Comparison of ENCODE assay signal across 13 cellular contexts in genomic region chr1:85374160-85374559, GRCh38.
DNase-seq lines count a peak whose midpoint lies in the region; ATAC-seq, FAIRE-seq and TF ChIP-seq lines count a peak whose summit lies in the region.
"Had no signal": no experiment of that assay in that cellular context is flagged by ENCODE, and none has a peak within 500 bp of the region (broad histone marks: within the 10 kb centered on the region; RNA-seq: fewer than 3 reads in every experiment).

No MANE protein-coding gene starts in this region.

- peak overlapping the region; percentile 83 for H3K27ac ChIP-seq in RWPE2 (ENCODE audit: poor library complexity, severe bottlenecking)
- H3K27ac ChIP-seq in pancreas, result no peak overlapping the region
- no peak overlapping the region for H3K27ac ChIP-seq in ascending aorta

- peak; percentile 5 for FAIRE-seq in GM12892 (lab: Jason Lieb, UNC)
- no peak for FAIRE-seq in pancreas (lab: Jason Lieb, UNC)

- no peak for TF ChIP-seq POLR2A in GM12892 (IDR thresholded peaks at IDR 0.05; ENCODE audit: low read depth, low read length)

- TF ChIP-seq CTCF in RWPE2 (IDR thresholded peaks at IDR 0.05; ENCODE audit: poor library complexity, severe bottlenecking), result no peak
- TF ChIP-seq CTCF in fibroblast of pulmonary artery (IDR thresholded peaks at IDR 0.05; ENCODE audit: low read length, missing control alignments), result no peak
- no peak for TF ChIP-seq CTCF in pancreas (IDR thresholded peaks at IDR 0.05)
- no peak for TF ChIP-seq CTCF in ascending aorta (IDR thresholded peaks at IDR 0.05)

- H3K4me1 ChIP-seq in RWPE2 (ENCODE audit: insufficient read depth, poor library complexity, severe bottlenecking) (peaks cover 39% of the 10 kb centered on the region), pancreas (peaks cover 9 to 36% (median 20%) of the 10 kb centered on the region in 3 donors), ascending aorta (peaks cover 0 to 9% of the 10 kb centered on the region in 2 donors)

- POLR2A ChIA-PET in activated CD4-positive, alpha-beta T cell treated with anti-CD3 and anti-CD28 coated beads, Interleukin-2, amount 10 ng/mL, durations not matched to agents 7 days and 5 days (lab: Charles Lee), result no interaction called here

- H3K36me3 Mint-ChIP-seq in activated CD4-positive, alpha-beta T cell treated with anti-CD3 and anti-CD28 coated beads, Interleukin-2, amount 10 ng/mL, durations not matched to agents 7 days and 5 days (ENCODE audit: low read depth), result no peaks in the 10 kb centered on the region
- H3K36me3 Mint-ChIP-seq: stimulated activated naive B cell treated with anti-CD40 and anti-IgM and Interleukin-4, amounts not matched to agents 10 μg/mL and 1 μg/mL and 100 μg/mL, for 72 hours had no signal

- H3K27me3 ChIP-seq in RWPE2 (ENCODE audit: insufficient read depth, poor library complexity, severe bottlenecking) (no peaks in the 10 kb centered on the region), pancreas (no peaks in the 10 kb centered on the region), ascending aorta (no peaks in the 10 kb centered on the region)

- H3K9me3 ChIP-seq in RWPE2 (ENCODE audit: severe bottlenecking) (no peaks in the 10 kb centered on the region), pancreas (no peaks in the 10 kb centered on the region), ascending aorta (no peaks in the 10 kb centered on the region)

- H3K9me3 Mint-ChIP-seq in activated CD4-positive, alpha-beta T cell treated with anti-CD3 and anti-CD28 coated beads, Interleukin-2, amount 10 ng/mL, durations not matched to agents 7 days and 5 days, result no peaks in the 10 kb centered on the region
- H3K9me3 Mint-ChIP-seq: stimulated activated naive B cell treated with anti-CD40 and anti-IgM and Interleukin-4, amounts not matched to agents 10 μg/mL and 1 μg/mL and 100 μg/mL, for 72 hours had no signal

- peaks cover 22% of the 10 kb centered on the region for H3K27me3 Mint-ChIP-seq in activated CD4-positive, alpha-beta T cell treated with anti-CD3 and anti-CD28 coated beads, Interleukin-2, amount 10 ng/mL, durations not matched to agents 7 days and 5 days
- H3K27me3 Mint-ChIP-seq: stimulated activated naive B cell treated with anti-CD40 and anti-IgM and Interleukin-4, amounts not matched to agents 10 μg/mL and 1 μg/mL and 100 μg/mL, for 72 hours had no signal

- H3K4me3 Mint-ChIP-seq in activated CD4-positive, alpha-beta T cell treated with anti-CD3 and anti-CD28 coated beads, Interleukin-2, amount 10 ng/mL, durations not matched to agents 7 days and 5 days, result no peak overlapping the region
- H3K4me3 Mint-ChIP-seq: stimulated activated naive B cell treated with anti-CD40 and anti-IgM and Interleukin-4, amounts not matched to agents 10 μg/mL and 1 μg/mL and 100 μg/mL, for 72 hours; T-helper 17 cell had no signal

- no peak for DNase-seq in GM12892 (ENCODE audit: insufficient read length)
- no peak for DNase-seq in RWPE2 (ENCODE audit: low spot score)
- DNase-seq in fibroblast of pulmonary artery (ENCODE audit: low read depth), result peak; percentile 76
- peak in 1 of 6 donors; percentile 30 for DNase-seq in pancreas
- DNase-seq in NCI-H1694 (lab: John Stamatoyannopoulos, UW), result no peak
- no peak for DNase-seq in activated CD4-positive, alpha-beta T cell treated with anti-CD3 and anti-CD28 coated beads for 1 hour
- DNase-seq in activated CD4-positive, alpha-beta T cell treated with anti-CD3 and anti-CD28 coated beads, Interleukin-2, amount 10 ng/mL, durations not matched to agents 7 days and 5 days, result no peak
- no peak for DNase-seq in ascending aorta (ENCODE audit: low spot score in 2 of 2)
- DNase-seq: anterior cingulate cortex; Kasumi-1; NCI-H69; stimulated activated naive B cell treated with anti-CD40 and anti-IgM and Interleukin-4, amounts not matched to agents 10 μg/mL and 1 μg/mL and 100 μg/mL, for 72 hours; T-helper 17 cell had no signal

- H3K27ac Mint-ChIP-seq in activated CD4-positive, alpha-beta T cell treated with anti-CD3 and anti-CD28 coated beads, Interleukin-2, amount 10 ng/mL, durations not matched to agents 7 days and 5 days, result no peak overlapping the region
- H3K27ac Mint-ChIP-seq: stimulated activated naive B cell treated with anti-CD40 and anti-IgM and Interleukin-4, amounts not matched to agents 10 μg/mL and 1 μg/mL and 100 μg/mL, for 72 hours; T-helper 17 cell had no signal

- H3K36me3 ChIP-seq in RWPE2 (ENCODE audit: low read depth) (no peaks in the 10 kb centered on the region), pancreas (no peaks in the 10 kb centered on the region), ascending aorta (no peaks in the 10 kb centered on the region)

- H3K4me1 Mint-ChIP-seq in activated CD4-positive, alpha-beta T cell treated with anti-CD3 and anti-CD28 coated beads, Interleukin-2, amount 10 ng/mL, durations not matched to agents 7 days and 5 days, result no peaks in the 10 kb centered on the region
- H3K4me1 Mint-ChIP-seq: T-helper 17 cell had no signal

- peak; percentile 98 for ATAC-seq in RWPE2 (ENCODE audit: low read depth)
- ATAC-seq in pancreas, result peak; percentile 85 to 88 (median 86)
- ATAC-seq: stimulated activated naive B cell treated with anti-CD40 and anti-IgM and Interleukin-4, amounts not matched to agents 10 μg/mL and 1 μg/mL and 100 μg/mL, for 72 hours; T-helper 17 cell had no signal

- no peak overlapping the region for H3K4me3 ChIP-seq in RWPE2 (ENCODE audit: severe bottlenecking)
- no peak overlapping the region for H3K4me3 ChIP-seq in fibroblast of pulmonary artery (replicated peaks; ENCODE audit: low read depth, low read length)
- no peak overlapping the region for H3K4me3 ChIP-seq in pancreas
- H3K4me3 ChIP-seq in ascending aorta, result no peak overlapping the region

- CTCF ChIA-PET in activated CD4-positive, alpha-beta T cell treated with anti-CD3 and anti-CD28 coated beads, Interleukin-2, amount 10 ng/mL, durations not matched to agents 7 days and 5 days (lab: Charles Lee), result no interaction called here

- intact Hi-C loops in pancreas (cut with DNase I) (no loop called here), ascending aorta (cut with DNase I) (no loop called here)
